ENCODE assay signal across 18 cellular contexts in genomic region chr7:22601812-22602568, GRCh38.
A peak's percentile ranks its signal among the peaks of the same experiment; 100 is the strongest.
DNase-seq lines count a peak whose midpoint lies in the region; ATAC-seq, FAIRE-seq and TF ChIP-seq lines count a peak whose summit lies in the region.
"Had no signal": no experiment of that assay in that cellular context is flagged by ENCODE, and none has a peak within 500 bp of the region (broad histone marks: within the 10 kb centered on the region; RNA-seq: fewer than 3 reads in every experiment).

No MANE protein-coding gene starts in this region.

- H2AFZ ChIP-seq in PC-3 (ENCODE audit: low read length) = no peak overlapping the region

- H3K4me3 ChIP-seq in PC-3 (ENCODE audit: low read length) = no peak overlapping the region
- H3K4me3 ChIP-seq in epithelial cell of esophagus (ENCODE audit: low read length) = no peak overlapping the region
- H3K4me3 ChIP-seq in muscle layer of duodenum (ENCODE audit: low read depth in 1 of 2, low read length in 2 of 2) = no peak overlapping the region
- no peak overlapping the region for H3K4me3 ChIP-seq in prostate gland
- H3K4me3 ChIP-seq: esophagus squamous epithelium, skin epidermis, stomach had no signal

- H3K36me3 Mint-ChIP-seq in mesothelial cell of epicardium = no peaks in the 10 kb centered on the region
- H3K36me3 Mint-ChIP-seq: CD8-positive, alpha-beta memory T cell had no signal

- no peak for TF ChIP-seq POLR2A in prostate gland (IDR thresholded peaks at IDR 0.05)
- no peak for TF ChIP-seq POLR2A in H54 (IDR thresholded peaks at IDR 0.05; ENCODE audit: low read depth, low read length)

- WGBS in prostate gland = 86% methylated on average over 4 of the region's 4 CpGs

- BruUV-seq in PC-3 (replicated peaks; lab: Mats Ljungman, UMichigan) = no TSS peak

- H3F3A ChIP-seq in PC-3 (ENCODE audit: low read length, unreplicated experiment) = no peaks in the 10 kb centered on the region

- H3K9me3 Mint-ChIP-seq in mesothelial cell of epicardium = no peaks in the 10 kb centered on the region
- H3K9me3 Mint-ChIP-seq: activated CD4-positive, alpha-beta memory T cell treated with anti-CD3 and anti-CD28 coated beads, Interleukin-2, amount 10 ng/mL, durations not matched to agents 7 days and 5 days; CD8-positive, alpha-beta memory T cell; central memory CD8-positive, alpha-beta T cell; naive B cell had no signal

- H3K79me2 ChIP-seq in PC-3 (ENCODE audit: low read length) = no peaks in the 10 kb centered on the region

- H3K27ac ChIP-seq in PC-3 (ENCODE audit: low read length) = no peak overlapping the region
- H3K27ac ChIP-seq in muscle layer of duodenum (ENCODE audit: low read length) = peak overlapping the region; percentile 35
- no peak overlapping the region for H3K27ac ChIP-seq in prostate gland
- H3K27ac ChIP-seq: stomach had no signal

- H3K4me3 Mint-ChIP-seq in mesothelial cell of epicardium = no peak overlapping the region
- H3K4me3 Mint-ChIP-seq: activated CD4-positive, alpha-beta memory T cell treated with anti-CD3 and anti-CD28 coated beads, Interleukin-2, amount 10 ng/mL, durations not matched to agents 7 days and 5 days; CD8-positive, alpha-beta memory T cell; central memory CD8-positive, alpha-beta T cell; naive B cell had no signal

- intact Hi-C loops in PC-3 (cut with micrococcal nuclease) (loop anchor here (5.0 kb wide), 1 partner anchor 40 kb away; no protein-coding TSS in a partner anchor), prostate gland (cut with DNase I) (no loop called here)

- H3K4me1 ChIP-seq in PC-3 (ENCODE audit: insufficient read depth, low read length) (peaks cover 20% of the 10 kb centered on the region), muscle layer of duodenum (ENCODE audit: control insufficient read depth in 1 of 2, insufficient read depth in 2 of 2, low read length in 2 of 2) (peaks cover 0 to 4% of the 10 kb centered on the region in 2 donors), prostate gland (replicated peaks) (no peaks in the 10 kb centered on the region)

- no peak overlapping the region for H3K4me2 ChIP-seq in PC-3 (ENCODE audit: low read length)

- H3K4me1 Mint-ChIP-seq in mesothelial cell of epicardium = peaks cover 7% of the 10 kb centered on the region
- H3K4me1 Mint-ChIP-seq: activated CD4-positive, alpha-beta memory T cell treated with anti-CD3 and anti-CD28 coated beads, Interleukin-2, amount 10 ng/mL, durations not matched to agents 7 days and 5 days; CD8-positive, alpha-beta memory T cell; central memory CD8-positive, alpha-beta T cell had no signal

- DNase-seq in EL (peak; percentile 72), PC-3 (peak; percentile 48), epithelial cell of esophagus (ENCODE audit: low read depth) (peak; percentile 45), mesothelial cell of epicardium (ENCODE audit: low spot score in 2 of 2, unreplicated experiment in 2 of 2) (no peak), prostate gland (ENCODE audit: low spot score) (no peak), H54 (ENCODE audit: insufficient read length, low spot score) (no peak)
- no peak for DNase-seq in stimulated activated naive CD4-positive, alpha-beta T cell (lab: John Stamatoyannopoulos, UW)
- DNase-seq: activated CD4-positive, alpha-beta memory T cell treated with anti-CD3 and anti-CD28 coated beads, Interleukin-2, amount 10 ng/mL, durations not matched to agents 7 days and 5 days; activated gamma-delta T cell treated with Interleukin-2 at 50 U/mL for 16 hours; CD8-positive, alpha-beta memory T cell; esophagus squamous epithelium; naive B cell; NCI-H1105; NCI-H526 treated with DMSO at 0.1 percent for 48 hours; stomach had no signal

- POLR2A ChIA-PET in PC-3 (lab: Charles Lee; ENCODE audit: unreplicated experiment) = no interaction called here

- H3K36me3 ChIP-seq in PC-3 (ENCODE audit: low read depth, low read length) = no peaks in the 10 kb centered on the region
- no peaks in the 10 kb centered on the region for H3K36me3 ChIP-seq in muscle layer of duodenum (ENCODE audit: control insufficient read depth in 1 of 2, insufficient read depth in 2 of 2, low read length in 2 of 2)
- no peaks in the 10 kb centered on the region for H3K36me3 ChIP-seq in prostate gland
- H3K36me3 ChIP-seq: esophagus squamous epithelium, stomach had no signal

- no peaks in the 10 kb centered on the region for H4K20me1 ChIP-seq in PC-3 (ENCODE audit: low read length)

- H3K27me3 Mint-ChIP-seq in mesothelial cell of epicardium (ENCODE audit: low read depth) = no peaks in the 10 kb centered on the region

- TF ChIP-seq CTCF in PC-3 (conservative IDR thresholded peaks at IDR 0.05; ENCODE audit: low read depth, low read length) = no peak
- no peak for TF ChIP-seq CTCF in epithelial cell of esophagus (IDR thresholded peaks at IDR 0.05; ENCODE audit: insufficient read depth, low read depth, low read length, missing control alignments)
- no peak for TF ChIP-seq CTCF in mesothelial cell of epicardium (IDR thresholded peaks at IDR 0.05; ENCODE audit: unreplicated experiment)
- no peak for TF ChIP-seq CTCF in prostate gland (IDR thresholded peaks at IDR 0.05)

- H3K9me2 ChIP-seq in PC-3 (replicated peaks; ENCODE audit: low read length) = no peaks in the 10 kb centered on the region

- ATAC-seq in PC-3 = peak; percentile 35

- no peaks in the 10 kb centered on the region for H3K9me3 ChIP-seq in PC-3 (ENCODE audit: low read length)
- H3K9me3 ChIP-seq in muscle layer of duodenum (ENCODE audit: control insufficient read depth in 1 of 2, low read length in 2 of 2) = no peaks in the 10 kb centered on the region
- H3K9me3 ChIP-seq in prostate gland = no peaks in the 10 kb centered on the region
- H3K9me3 ChIP-seq: esophagus squamous epithelium, stomach had no signal

- no peak overlapping the region for H3K9ac ChIP-seq in PC-3 (ENCODE audit: low read length)

- H3K27me3 ChIP-seq in PC-3 (ENCODE audit: low read length) (no peaks in the 10 kb centered on the region), muscle layer of duodenum (ENCODE audit: low read depth, low read length) (no peaks in the 10 kb centered on the region), prostate gland (replicated peaks; ENCODE audit: insufficient read depth) (no peaks in the 10 kb centered on the region)
- H3K27me3 ChIP-seq: esophagus squamous epithelium, stomach had no signal

- H3K27ac Mint-ChIP-seq in mesothelial cell of epicardium = no peak overlapping the region
- H3K27ac Mint-ChIP-seq: activated CD4-positive, alpha-beta memory T cell treated with anti-CD3 and anti-CD28 coated beads, Interleukin-2, amount 10 ng/mL, durations not matched to agents 7 days and 5 days had no signal

- CTCF ChIA-PET in PC-3 (lab: Charles Lee) = no interaction called here

- no peak for FAIRE-seq in H54 (lab: Jason Lieb, UNC)

Comparison
In these comparisons a context has a peak if more than half of its experiments do, and no peak if none do; other contexts are left out.
1. DNase-seq: peak in EL (single experiment), PC-3 (single experiment) and epithelial cell of esophagus (single experiment); none in mesothelial cell of epicardium (0 of 2), stimulated activated naive CD4-positive, alpha-beta T cell (0 of 6), prostate gland (single experiment) and H54 (single experiment).